Comparison of ENCODE assay signal across 8 cellular contexts in genomic region chr3:46693038-46693896, GRCh38. TPM values are rescaled to one million over a fixed set of nuclear protein-coding genes. Genes with fewer than 3 reads are reported as not detected.
DNase-seq lines count a peak whose midpoint lies in the region; ATAC-seq and TF ChIP-seq lines count a peak whose summit lies in the region.

ALS2CL (minus strand) TSS chr3:46693679; CDS start chr3:46689440, 4,239 bp downstream.

- H3F3A ChIP-seq in PC-9 (ENCODE audit: insufficient read depth, low read depth): peaks cover 17% of the 10 kb centered on the region; the same call in 1 of the 2 replicates

- H3K27me3 ChIP-seq in PC-9 (ENCODE audit: insufficient read depth, low read depth) (no peaks in the 10 kb centered on the region), parathyroid adenoma (ENCODE audit: control insufficient read depth, insufficient read depth, low read length) (no peaks in the 10 kb centered on the region)

- H2AFZ ChIP-seq in PC-9: peak within 1 kb of the TSS; percentile 68
- H2AFZ ChIP-seq in parathyroid adenoma: peak within 1 kb of the TSS; percentile 100

- intact Hi-C loops in PC-9 (cut with micrococcal nuclease; ENCODE audit: unreplicated experiment): loop anchor here (2.0 to 10.0 kb wide), 4 partner anchors 136 to 822 kb away; partner anchors contain the start of genes CCDC12 and ELP6

- BruUV-seq in PC-9 (replicated peaks; lab: Mats Ljungman, UMichigan): TSS peak; percentile 76

- TF ChIP-seq CTCF in GM12864 (IDR thresholded peaks at IDR 0.05; ENCODE audit: low read depth, low read length, missing control alignments) (no peak), PC-9 (conservative IDR thresholded peaks at IDR 0.05) (no peak; the same call in none of the 2 replicates), parathyroid adenoma (IDR thresholded peaks at IDR 0.05) (no peak)

- CTCF ChIA-PET in PC-9 (lab: Charles Lee): no interaction called here

- ATAC-seq in HG03175 (IDR thresholded peaks at IDR 0.05; ENCODE audit: unreplicated experiment): no peak
- ATAC-seq in GM21786 (IDR thresholded peaks at IDR 0.05; ENCODE audit: unreplicated experiment): no peak

- peak within 1 kb of the TSS; percentile 54 for H3K4me3 ChIP-seq in GM12864 (ENCODE audit: low read depth, low read length)
- H3K4me3 ChIP-seq in PC-9: peak within 1 kb of the TSS; percentile 92
- H3K4me3 ChIP-seq in parathyroid adenoma (ENCODE audit: low read depth, low read length): peak within 1 kb of the TSS; percentile 59

- H3K27ac ChIP-seq in PC-9: peak within 1 kb of the TSS; percentile 98
- peak within 1 kb of the TSS; percentile 47 for H3K27ac ChIP-seq in parathyroid adenoma

- POLR2A ChIA-PET in PC-9 (lab: Charles Lee; ENCODE audit: unreplicated experiment): interaction anchor here (0.5 to 0.7 kb wide), 4 partner anchors 18 to 270 kb away, joined by 3 to 6 read pairs (median 5); no protein-coding TSS in a partner anchor

- H4K20me1 ChIP-seq in PC-9 (ENCODE audit: insufficient read depth): no peaks in the 10 kb centered on the region; the same call in 1 of the 2 replicates

- no peak within 1 kb of the TSS for H3K9ac ChIP-seq in parathyroid adenoma

- DNase-seq in GM12864 (ENCODE audit: low read depth) (no peak), PC-9 (peak; percentile 41 to 77), activated gamma-delta T cell treated with Interleukin-2 at 50 U/mL for 16 hours (peak; percentile 65), germinal center (ENCODE audit: low spot score) (peak; percentile 81), ureter (ENCODE audit: low spot score) (peak; percentile 65)

- peaks cover 21% of the 10 kb centered on the region for H3K4me1 ChIP-seq in PC-9 (replicated peaks; ENCODE audit: insufficient read depth)
- H3K4me1 ChIP-seq in parathyroid adenoma: peaks cover 6% of the 10 kb centered on the region

- H3K9me3 ChIP-seq in PC-9 (ENCODE audit: insufficient read depth, low read depth) (no peaks in the 10 kb centered on the region), parathyroid adenoma (ENCODE audit: control insufficient read depth, low read length) (no peaks in the 10 kb centered on the region)

- no peaks in the 10 kb centered on the region for H3K9me2 ChIP-seq in PC-9 (ENCODE audit: insufficient read depth)

- peak within 1 kb of the TSS; percentile 99 for H3K4me2 ChIP-seq in PC-9
- H3K4me2 ChIP-seq in parathyroid adenoma (ENCODE audit: low read length): peak within 1 kb of the TSS; percentile 100

- no peaks in the 10 kb centered on the region for H3K36me3 ChIP-seq in PC-9 (ENCODE audit: low read depth)
- no peaks in the 10 kb centered on the region for H3K36me3 ChIP-seq in parathyroid adenoma (ENCODE audit: control insufficient read depth, insufficient read depth, low read length)

- H3K79me2 ChIP-seq in PC-9 (ENCODE audit: low read depth) (peaks cover 18% of the 10 kb centered on the region), parathyroid adenoma (no peaks in the 10 kb centered on the region)

RNA-seq across cellular contexts. Expression of gene ALS2CL, which starts in this region (rescaled TPM):
- total RNA-seq in PC-9 (2021): 67.5 and 71.6 TPM in 2 replicates
- total RNA-seq in ureter: 64.5 TPM
